Comparison of ENCODE assay signal across 8 cellular contexts in genomic region chr5:1666812-1667588, GRCh38.
DNase-seq lines count a peak whose midpoint lies in the region; ATAC-seq, FAIRE-seq and TF ChIP-seq lines count a peak whose summit lies in the region.

No MANE protein-coding gene starts in this region.

- H3K4me3 ChIP-seq in epithelial cell of proximal tubule (ENCODE audit: low read depth, low read length): no peak overlapping the region

- TF ChIP-seq CTCF in epithelial cell of proximal tubule (conservative IDR thresholded peaks at IDR 0.05; ENCODE audit: low read depth, low read length) (peak; percentile 46), nephron progenitor cell (IDR thresholded peaks at IDR 0.05) (peak; percentile 21)

- H3K27ac Mint-ChIP-seq in nephron progenitor cell: no peak overlapping the region

- FAIRE-seq in HTR-8/SVneo (lab: Jason Lieb, UNC): no peak

- H3K36me3 Mint-ChIP-seq in nephron progenitor cell (ENCODE audit: low read depth): no peaks in the 10 kb centered on the region

- ATAC-seq in HG02840 (IDR thresholded peaks at IDR 0.05; ENCODE audit: low FRiP score, unreplicated experiment): no peak

- peaks cover 18% of the 10 kb centered on the region for H3K4me1 Mint-ChIP-seq in nephron progenitor cell

- peak overlapping the region; percentile 57 for H3K4me3 Mint-ChIP-seq in nephron progenitor cell

- peaks cover 7% of the 10 kb centered on the region for H3K9me3 Mint-ChIP-seq in nephron progenitor cell

- peak; percentile 76 for DNase-seq in COLO668 (lab: John Stamatoyannopoulos, UW; ENCODE audit: unreplicated experiment)
- peak; percentile 62 for DNase-seq in HTR-8/SVneo (ENCODE audit: insufficient read length, low spot score)
- peak; percentile 36 to 39 for DNase-seq in activated CD4-positive, alpha-beta T cell treated with anti-CD3 and anti-CD28 coated beads for 24 hours (ENCODE audit: low read depth in 2 of 2)
- no peak for DNase-seq in epithelial cell of proximal tubule (ENCODE audit: low read depth)
- DNase-seq in nephron progenitor cell: peak; percentile 93
- DNase-seq in dedifferentiated amniotic fluid mesenchymal stem cell (ENCODE audit: extremely low spot score): no peak
- DNase-seq in SIG-M5 (lab: John Stamatoyannopoulos, UW): no peak

- H3K27me3 Mint-ChIP-seq in nephron progenitor cell (ENCODE audit: low read depth, poor library complexity): peaks cover 77% of the 10 kb centered on the region

Comparison
In these comparisons a context has a peak if more than half of its experiments do, and no peak if none do; other contexts are left out.
1. DNase-seq: peak in COLO668 (single experiment), HTR-8/SVneo (single experiment), activated CD4-positive, alpha-beta T cell treated with anti-CD3 and anti-CD28 coated beads for 24 hours (2 of 2) and nephron progenitor cell (single experiment); none in epithelial cell of proximal tubule (single experiment), dedifferentiated amniotic fluid mesenchymal stem cell (single experiment) and SIG-M5 (single experiment).